8 cellular contexts compared by ENCODE assay signal in genomic region chr12:48350249-48351021, GRCh38. TPM values are rescaled to one million over a fixed set of nuclear protein-coding genes. Genes with fewer than 3 reads are reported as not detected.
DNase-seq lines count a peak whose midpoint lies in the region; ATAC-seq and TF ChIP-seq lines count a peak whose summit lies in the region.

Gene ZNF641, minus strand, starts transcription at chr12:48350919. Its CDS starts 2,829 bp downstream, at chr12:48348090.

- in situ Hi-C loops in transverse colon (cut with MboI; ENCODE audit: low pct_ligation_motif_present in 1 of 4, low pct_unique_long_range_greater_than_20kb in 1 of 4, low sequenced_read_pairs in 3 of 4): no loop called here

- H3K4me1 ChIP-seq in ES-I3 (ENCODE audit: insufficient read depth, low read length) (no peaks in the 10 kb centered on the region), heart left ventricle (peaks cover 0 to 33% (median 25%) of the 10 kb centered on the region in 12 donors), transverse colon (peaks cover 7 to 24% (median 15%) of the 10 kb centered on the region in 4 donors)

- H3K4me3 ChIP-seq in heart left ventricle: peak within 1 kb of the TSS; percentile 70 to 94 (median 84)
- H3K4me3 ChIP-seq in transverse colon: peak within 1 kb of the TSS; percentile 66 to 91 (median 79)

- TF ChIP-seq EP300 in transverse colon (IDR thresholded peaks at IDR 0.05; ENCODE audit: low read depth): no peak

- H3K9me3 ChIP-seq in ES-I3 (ENCODE audit: control insufficient read depth, insufficient read depth, low read length) (no peaks in the 10 kb centered on the region), heart left ventricle (no peaks in the 10 kb centered on the region), transverse colon (no peaks in the 10 kb centered on the region)

- peak within 1 kb of the TSS; percentile 92 to 99 (median 97) for H3K27ac ChIP-seq in heart left ventricle
- H3K27ac ChIP-seq in transverse colon: peak within 1 kb of the TSS; percentile 93 to 96 (median 94)

- DNase-seq in LHCN-M2 (ENCODE audit: low read depth) (peak; percentile 42), SW 1271 (lab: John Stamatoyannopoulos, UW) (peak; percentile 13 to 77), heart left ventricle (peak; percentile 90 to 94 (median 91)), pons (ENCODE audit: low spot score) (peak; percentile 76), transverse colon (peak; percentile 89)
- peak; percentile 39 for DNase-seq in activated naive CD8-positive, alpha-beta T cell treated with anti-CD3 and anti-CD28 coated beads, Interleukin-2, amount 50 U/mL, for 16 hours (ENCODE audit: low read depth, low spot score)

- intact Hi-C loops in heart left ventricle (cut with DNase I) (loop anchor here in 5 of 10 donors (1.0 to 10.0 kb wide), 6 partner anchors 53 to 156 kb away; partner anchors contain the start of gene OR10AD1 (in 1 of the 5)), transverse colon (cut with DNase I; ENCODE audit: low total_unique reads) (no loop called here)

- peak in 2 of 12 donors; percentile 2 to 3 for TF ChIP-seq CTCF in heart left ventricle (IDR thresholded peaks at IDR 0.05)
- TF ChIP-seq CTCF in transverse colon (IDR thresholded peaks at IDR 0.05): no peak

- H3K36me3 ChIP-seq in ES-I3 (ENCODE audit: insufficient read depth, low read length): no peaks in the 10 kb centered on the region
- peaks cover 9 to 29% (median 26%) of the 10 kb centered on the region in 9 donors for H3K36me3 ChIP-seq in heart left ventricle
- H3K36me3 ChIP-seq in transverse colon: peaks cover 0 to 25% (median 6%) of the 10 kb centered on the region in 4 donors

- ATAC-seq in GM21825 (IDR thresholded peaks at IDR 0.05; ENCODE audit: unreplicated experiment) (peak; percentile 85), heart left ventricle (peak; percentile 78 to 98 (median 94))

- WGBS in heart left ventricle, 4 donors: 0 to 1% (median 1%) methylated on average over 29 to 61 of the region's 61 CpGs
- 0% methylated on average over 31 of the region's 61 CpGs; no CpG with 5 or more reads in 1 of the 2 donors for WGBS in transverse colon (ENCODE audit: low coverage in 1 of 2), 2 donors

- no peaks in the 10 kb centered on the region for H3K27me3 ChIP-seq in heart left ventricle
- H3K27me3 ChIP-seq in transverse colon: no peaks in the 10 kb centered on the region

- TF ChIP-seq POLR2A in heart left ventricle (IDR thresholded peaks at IDR 0.05) (peak in 1 of 2 donors; percentile 79), transverse colon (IDR thresholded peaks at IDR 0.05) (peak; percentile 47)

- H3K9ac ChIP-seq in ES-I3 (ENCODE audit: low read depth, low read length): peak within 1 kb of the TSS; percentile 64

RNA-seq across cellular contexts. Expression of gene ZNF641, which starts in this region (rescaled TPM):
- total RNA-seq in LHCN-M2 (2014; rRNA removed): 3.2 and 4.0 TPM in 2 replicates
- 3.2 TPM for polyA plus RNA-seq in LHCN-M2 (2012)
- 10 to 100 TPM; 12.6 to 21.1 (median 15.5) TPM for total RNA-seq in heart left ventricle
- 1 to 10 TPM; 6.9 to 8.0 TPM for polyA plus RNA-seq in heart left ventricle
- total RNA-seq in transverse colon: 10 to 100 TPM; 11.5 to 27.7 (median 15.2) TPM

Comparison
In these comparisons a context has a peak if more than half of its experiments do, and no peak if none do; other contexts are left out.
1. Peak in every context shown above with its lines: DNase-seq, ATAC-seq, H3K4me3 ChIP-seq and H3K27ac ChIP-seq.
2. DNase-seq: peak in every context shown above with its lines; median percentile 91 in heart left ventricle; 89 in transverse colon; 76 in pons; 45 in SW 1271; 42 in LHCN-M2; 39 in activated naive CD8-positive, alpha-beta T cell treated with anti-CD3 and anti-CD28 coated beads, Interleukin-2, amount 50 U/mL, for 16 hours.